ENCODE assay signal across 9 cellular contexts in the genomic region with DNA sequence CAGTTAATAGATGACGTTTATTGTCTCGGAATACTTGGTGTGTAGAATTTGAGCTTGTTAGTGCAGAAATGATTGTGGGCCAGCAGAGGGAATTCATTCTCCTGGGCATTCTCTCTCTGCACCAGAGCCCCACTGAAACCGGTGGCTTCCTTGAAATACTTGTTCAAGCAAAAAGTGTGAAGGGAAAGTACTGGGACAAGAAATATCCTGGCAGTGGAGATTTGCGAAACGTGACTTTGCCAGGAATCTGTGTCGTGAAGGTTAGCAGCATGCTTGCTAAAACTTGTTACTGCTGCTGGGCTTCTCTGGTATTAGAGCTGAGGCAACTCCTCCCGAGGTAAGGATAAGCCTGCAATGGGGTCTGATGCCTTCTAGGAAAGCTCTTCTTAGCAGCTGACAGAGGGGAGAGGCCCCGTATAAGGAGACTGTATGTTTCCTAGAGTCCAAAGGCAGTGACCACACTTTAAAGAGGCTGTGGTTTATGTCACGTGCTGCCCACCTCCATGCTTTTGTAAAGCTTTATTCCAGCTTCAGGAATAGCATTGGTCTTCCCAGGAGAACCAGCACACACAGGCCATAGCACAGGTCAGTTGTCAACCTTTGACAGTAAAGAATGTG. TPM values are rescaled to one million over a fixed set of nuclear protein-coding genes. Genes with fewer than 3 reads are reported as not detected.
DNase-seq lines count a peak whose midpoint lies in the region; ATAC-seq and TF ChIP-seq lines count a peak whose summit lies in the region.
"Had no signal": no experiment of that assay in that cellular context is flagged by ENCODE, and none has a peak within 500 bp of the region (broad histone marks: within the 10 kb centered on the region; RNA-seq: fewer than 3 reads in every experiment).

No MANE protein-coding gene starts in this region.

- no peak overlapping the region for H2AFZ ChIP-seq in hepatocyte

- POLR2A ChIA-PET in GM10248 (lab: Yijun Ruan, JAX) = no interaction called here

- WGBS in hepatocyte (ENCODE audit: low lambda C conversion rate, missing lambda C conversion rate) = 18% methylated on average over 9 of the region's 9 CpGs

- DNase-seq in HAP-1 (ENCODE audit: low spot score in 2 of 2) (peak in 1 of 2 experiments; percentile 52), hepatocyte (ENCODE audit: low spot score) (peak; percentile 50), retina (peak; percentile 60), GM10248 (ENCODE audit: extremely low spot score) (no peak), WERI-Rb-1 (no peak), NCI-H1436 (lab: John Stamatoyannopoulos, UW) (no peak)
- DNase-seq: activated B cell treated with CpG ODN at 0.5 μM for 24 hours had no signal

- H3K4me1 ChIP-seq in HAP-1 (peaks cover 25% of the 10 kb centered on the region), hepatocyte (ENCODE audit: insufficient read depth) (peaks cover 8% of the 10 kb centered on the region)

- no peaks in the 10 kb centered on the region for H3K9me2 ChIP-seq in hepatocyte (replicated peaks; ENCODE audit: insufficient read depth)

- no peaks in the 10 kb centered on the region for H4K20me1 ChIP-seq in hepatocyte (ENCODE audit: insufficient read depth, poor library complexity, severe bottlenecking)

- H3K79me2 ChIP-seq in hepatocyte = peaks cover 43% of the 10 kb centered on the region

- H3K4me3 ChIP-seq in HAP-1 = peak overlapping the region; percentile 62
- H3K4me3 ChIP-seq in hepatocyte = peak overlapping the region; percentile 17
- no peak overlapping the region for H3K4me3 ChIP-seq in WERI-Rb-1 (ENCODE audit: low read depth, low read length)

- ATAC-seq in HG02678 (IDR thresholded peaks at IDR 0.05; ENCODE audit: unreplicated experiment) = no peak

- in situ Hi-C loops in HAP-1 (cut with MboI; ENCODE audit: low sequenced_read_pairs) = no loop called here

- CTCF ChIA-PET in GM10248 (lab: Yijun Ruan, JAX) = interaction anchor here (1.0 to 2.4 kb wide), 4 partner anchors 9 to 37 kb away, joined by 3 to 8 read pairs (median 4); no protein-coding TSS in a partner anchor

- peak overlapping the region; percentile 91 for H3K27ac ChIP-seq in VCaP
- H3K27ac ChIP-seq in hepatocyte = peak overlapping the region; percentile 95
- H3K27ac ChIP-seq in WERI-Rb-1 = no peak overlapping the region

- no peaks in the 10 kb centered on the region for H3K27me3 ChIP-seq in HAP-1 (ENCODE audit: low read depth)
- H3K27me3 ChIP-seq in hepatocyte = no peaks in the 10 kb centered on the region
- H3K27me3 ChIP-seq in WERI-Rb-1 (ENCODE audit: insufficient read depth, low read depth, severe bottlenecking) = peaks cover 12% of the 10 kb centered on the region

- no peaks in the 10 kb centered on the region for H3K9me3 ChIP-seq in HAP-1
- H3K9me3 ChIP-seq in hepatocyte (ENCODE audit: low read depth) = no peaks in the 10 kb centered on the region
- H3K9me3 ChIP-seq in WERI-Rb-1 (ENCODE audit: severe bottlenecking) = no peaks in the 10 kb centered on the region

- H3K4me2 ChIP-seq in hepatocyte = peak overlapping the region; percentile 89

- H3K36me3 ChIP-seq in HAP-1 (replicated peaks) (no peaks in the 10 kb centered on the region), hepatocyte (replicated peaks; ENCODE audit: insufficient read depth, low read depth) (no peaks in the 10 kb centered on the region), WERI-Rb-1 (no peaks in the 10 kb centered on the region)

- TF ChIP-seq CTCF in VCaP (conservative IDR thresholded peaks at IDR 0.05) (peak; percentile 37), hepatocyte (IDR thresholded peaks at IDR 0.05; ENCODE audit: poor library complexity) (no peak), GM10248 (IDR thresholded peaks at IDR 0.05; ENCODE audit: control extremely low read depth, extremely low read depth, low read depth, missing control alignments) (no peak), WERI-Rb-1 (IDR thresholded peaks at IDR 0.05; ENCODE audit: low read depth, low read length) (no peak)

RNA-seq across cellular contexts. Expression of gene ITGA6, which starts 2.1 kb away (rescaled TPM):
- total RNA-seq in hepatocyte = 51.4 and 64.8 TPM in 2 replicates
- polyA plus RNA-seq in hepatocyte = 16.7 and 19.0 TPM in 2 replicates

Comparison
In these comparisons a context has a peak if more than half of its experiments do, and no peak if none do; other contexts are left out.
1. DNase-seq: peak in hepatocyte (single experiment) and retina (single experiment); none in GM10248 (single experiment), WERI-Rb-1 (single experiment) and NCI-H1436 (single experiment).